12 cellular contexts compared by ENCODE assay signal in the genomic region with DNA sequence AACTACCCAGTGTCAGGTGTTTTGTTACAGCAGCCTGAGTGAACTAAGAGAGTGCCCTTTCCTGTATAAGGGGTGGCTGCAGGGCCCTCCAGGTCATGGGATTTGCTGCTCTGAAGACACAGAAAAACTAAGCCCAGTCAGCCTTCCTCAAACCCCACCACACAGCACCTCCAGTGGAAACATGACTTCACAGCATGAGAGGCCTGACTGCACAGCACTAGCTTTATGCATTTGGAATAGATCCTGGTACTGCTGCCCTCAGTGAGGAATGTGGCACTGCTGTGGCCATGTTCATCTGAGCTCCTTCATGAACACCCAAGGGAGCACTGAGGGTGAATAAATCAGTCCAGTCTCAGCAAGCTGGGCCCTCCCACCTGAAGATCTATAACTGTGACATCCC.
DNase-seq lines count a peak whose midpoint lies in the region; ATAC-seq and TF ChIP-seq lines count a peak whose summit lies in the region.
"Had no signal": no experiment of that assay in that cellular context is flagged by ENCODE, and none has a peak within 500 bp of the region (broad histone marks: within the 10 kb centered on the region; RNA-seq: fewer than 3 reads in every experiment).

No MANE protein-coding gene starts in this region.

- ATAC-seq in DND-41 (ENCODE audit: insufficient read depth, low read depth) (no peak), WTC11 (no peak), T-cell (replicated peaks in 1 of 4) (no peak)
- ATAC-seq: natural killer cell had no signal

- H3K4me2 ChIP-seq in DND-41 (ENCODE audit: insufficient read depth, low read length) (no peak overlapping the region), neural progenitor cell (no peak overlapping the region)

- H3K27ac Mint-ChIP-seq in neural progenitor cell: no peak overlapping the region
- no peak overlapping the region for H3K27ac Mint-ChIP-seq in WTC11
- no peak overlapping the region for H3K27ac Mint-ChIP-seq in T-cell
- H3K27ac Mint-ChIP-seq in CD4-positive, alpha-beta memory T cell: no peak overlapping the region
- H3K27ac Mint-ChIP-seq: natural killer cell had no signal

- H4K20me1 ChIP-seq in DND-41 (ENCODE audit: insufficient read depth, low read length) (no peaks in the 10 kb centered on the region), neural progenitor cell (ENCODE audit: low read depth) (no peaks in the 10 kb centered on the region)

- H3K27me3 ChIP-seq in DND-41 (ENCODE audit: insufficient read depth, low read length, poor library complexity) (peaks cover 10% of the 10 kb centered on the region), brain microvascular endothelial cell (replicated peaks) (no peaks in the 10 kb centered on the region), neural progenitor cell (no peaks in the 10 kb centered on the region)
- H3K27me3 ChIP-seq in CD4-positive, alpha-beta memory T cell (ENCODE audit: insufficient read depth, low read length): no peaks in the 10 kb centered on the region

- in situ Hi-C loops in brain microvascular endothelial cell (cut with HindIII; ENCODE audit: low pct_ligation_motif_present, low sequenced_read_pairs): no loop called here

- CTCF ChIA-PET in WTC11 (lab: Charles Lee): no interaction called here
- CTCF ChIA-PET in T-cell (lab: Charles Lee): no interaction called here
- CTCF ChIA-PET in CD4-positive, alpha-beta memory T cell (lab: Charles Lee; ENCODE audit: partially characterized antibody): no interaction called here

- TF ChIP-seq CTCF in DND-41 (IDR thresholded peaks at IDR 0.05; ENCODE audit: borderline replicate concordance, extremely low read depth, low read length, poor library complexity, severe bottlenecking) (peak; percentile 11), brain microvascular endothelial cell (IDR thresholded peaks at IDR 0.05; ENCODE audit: low read depth, low read length, missing control alignments) (peak; percentile 26), neural progenitor cell (IDR thresholded peaks at IDR 0.05) (peak; percentile 13), WTC11 (IDR thresholded peaks at IDR 0.05) (no peak)

- H3K9me3 ChIP-seq in DND-41 (ENCODE audit: insufficient read depth, low read length, severe bottlenecking) (no peaks in the 10 kb centered on the region), neural progenitor cell (ENCODE audit: low read depth) (no peaks in the 10 kb centered on the region)
- no peaks in the 10 kb centered on the region for H3K9me3 ChIP-seq in CD4-positive, alpha-beta memory T cell (ENCODE audit: control insufficient read depth in 1 of 2, low read length in 2 of 2)

- no peak overlapping the region for H3K4me3 ChIP-seq in DND-41 (ENCODE audit: low read depth in 1 of 2, low read length in 2 of 2)
- no peak overlapping the region for H3K4me3 ChIP-seq in brain microvascular endothelial cell (ENCODE audit: low read depth, low read length)
- no peak overlapping the region for H3K4me3 ChIP-seq in neural progenitor cell
- no peak overlapping the region for H3K4me3 ChIP-seq in CD4-positive, alpha-beta memory T cell (ENCODE audit: low read length in 2 of 2)
- H3K4me3 ChIP-seq: left ventricle myocardium inferior had no signal

- DNase-seq in DND-41 (no peak), LoVo (ENCODE audit: low spot score) (peak; percentile 24), brain microvascular endothelial cell (no peak), neural progenitor cell (ENCODE audit: low spot score) (peak; percentile 18), putamen (ENCODE audit: low spot score) (no peak), WTC11 (ENCODE audit: low spot score) (no peak), T-cell (no peak)
- DNase-seq in CD4-positive, alpha-beta memory T cell: no peak
- DNase-seq: left ventricle myocardium inferior, natural killer cell, NCI-H2171 treated with DMSO at 0.1 percent for 48 hours had no signal

- peaks cover 2% of the 10 kb centered on the region for H3K9me3 Mint-ChIP-seq in neural progenitor cell
- H3K9me3 Mint-ChIP-seq in WTC11: peaks cover 25% of the 10 kb centered on the region
- peaks cover 0 to 5% (median 0%) of the 10 kb centered on the region in 3 donors for H3K9me3 Mint-ChIP-seq in T-cell
- peaks cover 0 to 4% (median 2%) of the 10 kb centered on the region in 8 donors for H3K9me3 Mint-ChIP-seq in CD4-positive, alpha-beta memory T cell
- H3K9me3 Mint-ChIP-seq: natural killer cell had no signal

- intact Hi-C loops in CD4-positive, alpha-beta memory T cell (cut with micrococcal nuclease): no loop called here

- peaks cover 3% of the 10 kb centered on the region for H3K27me3 Mint-ChIP-seq in neural progenitor cell (ENCODE audit: insufficient read depth, low read depth)
- no peaks in the 10 kb centered on the region; the same call in 1 of the 2 replicates for H3K27me3 Mint-ChIP-seq in WTC11 (ENCODE audit: low read depth)
- peaks cover 6 to 27% of the 10 kb centered on the region in 2 donors for H3K27me3 Mint-ChIP-seq in T-cell
- H3K27me3 Mint-ChIP-seq in CD4-positive, alpha-beta memory T cell: peaks cover 3 to 11% of the 10 kb centered on the region in 2 donors

- H3K36me3 ChIP-seq in DND-41 (ENCODE audit: insufficient read depth, low read length): no peaks in the 10 kb centered on the region
- H3K36me3 ChIP-seq in brain microvascular endothelial cell (replicated peaks): no peaks in the 10 kb centered on the region
- no peaks in the 10 kb centered on the region for H3K36me3 ChIP-seq in neural progenitor cell
- no peaks in the 10 kb centered on the region for H3K36me3 ChIP-seq in CD4-positive, alpha-beta memory T cell (ENCODE audit: insufficient read depth, low read length)
- H3K36me3 ChIP-seq: left ventricle myocardium inferior had no signal

- no peaks in the 10 kb centered on the region for H3K36me3 Mint-ChIP-seq in neural progenitor cell
- no peaks in the 10 kb centered on the region for H3K36me3 Mint-ChIP-seq in WTC11
- no peaks in the 10 kb centered on the region for H3K36me3 Mint-ChIP-seq in T-cell
- no peaks in the 10 kb centered on the region for H3K36me3 Mint-ChIP-seq in CD4-positive, alpha-beta memory T cell
- H3K36me3 Mint-ChIP-seq: natural killer cell had no signal

- H3K4me1 ChIP-seq in DND-41 (ENCODE audit: insufficient read depth, low read length): no peaks in the 10 kb centered on the region
- H3K4me1 ChIP-seq in neural progenitor cell: no peaks in the 10 kb centered on the region
- no peaks in the 10 kb centered on the region for H3K4me1 ChIP-seq in CD4-positive, alpha-beta memory T cell (ENCODE audit: insufficient read depth, low read length)
- H3K4me1 ChIP-seq: left ventricle myocardium inferior had no signal

- H3K4me3 Mint-ChIP-seq in neural progenitor cell (no peak overlapping the region), WTC11 (no peak overlapping the region), T-cell (no peak overlapping the region)
- no peak overlapping the region for H3K4me3 Mint-ChIP-seq in CD4-positive, alpha-beta memory T cell
- H3K4me3 Mint-ChIP-seq: natural killer cell had no signal

- POLR2A ChIA-PET in WTC11 (lab: Charles Lee): no interaction called here
- POLR2A ChIA-PET in T-cell (lab: Charles Lee): no interaction called here
- POLR2A ChIA-PET in CD4-positive, alpha-beta memory T cell (lab: Charles Lee; ENCODE audit: partially characterized antibody): no interaction called here

- H2AFZ ChIP-seq in DND-41 (ENCODE audit: low read depth, low read length): no peak overlapping the region
- H2AFZ ChIP-seq in neural progenitor cell (replicated peaks): no peak overlapping the region

- H3K79me2 ChIP-seq in DND-41 (ENCODE audit: insufficient read depth, low read length): no peaks in the 10 kb centered on the region
- no peaks in the 10 kb centered on the region for H3K79me2 ChIP-seq in neural progenitor cell (ENCODE audit: low read depth)

- H3K9ac ChIP-seq in DND-41 (ENCODE audit: low read depth, low read length) (no peak overlapping the region), neural progenitor cell (no peak overlapping the region)

- H3K27ac ChIP-seq in DND-41 (ENCODE audit: low read length) (no peak overlapping the region), brain microvascular endothelial cell (no peak overlapping the region), neural progenitor cell (no peak overlapping the region)
- H3K27ac ChIP-seq in CD4-positive, alpha-beta memory T cell (ENCODE audit: low read depth, low read length): no peak overlapping the region
- H3K27ac ChIP-seq: left ventricle myocardium inferior, RWPE1 had no signal

- no peaks in the 10 kb centered on the region for H3F3A ChIP-seq in neural progenitor cell (ENCODE audit: low read depth)

- H3K4me1 Mint-ChIP-seq in neural progenitor cell (no peaks in the 10 kb centered on the region), WTC11 (no peaks in the 10 kb centered on the region), T-cell (no peaks in the 10 kb centered on the region)
- no peaks in the 10 kb centered on the region for H3K4me1 Mint-ChIP-seq in CD4-positive, alpha-beta memory T cell
- H3K4me1 Mint-ChIP-seq: natural killer cell had no signal

TF ChIP-seq in WTC11, 78 proteins besides CTCF, POLR2A, EP300 and RAD21 (continues in another document):
- TF ChIP-seq, protein P1, sequence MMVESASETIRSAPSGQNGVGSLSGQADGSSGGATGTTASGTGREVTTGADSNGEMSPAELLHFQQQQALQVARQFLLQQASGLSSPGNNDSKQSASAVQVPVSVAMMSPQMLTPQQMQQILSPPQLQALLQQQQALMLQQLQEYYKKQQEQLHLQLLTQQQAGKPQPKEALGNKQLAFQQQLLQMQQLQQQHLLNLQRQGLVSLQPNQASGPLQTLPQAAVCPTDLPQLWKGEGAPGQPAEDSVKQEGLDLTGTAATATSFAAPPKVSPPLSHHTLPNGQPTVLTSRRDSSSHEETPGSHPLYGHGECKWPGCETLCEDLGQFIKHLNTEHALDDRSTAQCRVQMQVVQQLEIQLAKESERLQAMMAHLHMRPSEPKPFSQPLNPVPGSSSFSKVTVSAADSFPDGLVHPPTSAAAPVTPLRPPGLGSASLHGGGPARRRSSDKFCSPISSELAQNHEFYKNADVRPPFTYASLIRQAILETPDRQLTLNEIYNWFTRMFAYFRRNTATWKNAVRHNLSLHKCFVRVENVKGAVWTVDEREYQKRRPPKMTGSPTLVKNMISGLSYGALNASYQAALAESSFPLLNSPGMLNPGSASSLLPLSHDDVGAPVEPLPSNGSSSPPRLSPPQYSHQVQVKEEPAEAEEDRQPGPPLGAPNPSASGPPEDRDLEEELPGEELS (CRISPR knock-in tag; IDR thresholded peaks at IDR 0.05): no peak
- TF ChIP-seq IRF1 (CRISPR knock-in tag; IDR thresholded peaks at IDR 0.05): no peak
- TF ChIP-seq CREM (CRISPR knock-in tag; IDR thresholded peaks at IDR 0.05): no peak
- no peak for TF ChIP-seq ESRRA (CRISPR knock-in tag; IDR thresholded peaks at IDR 0.05; ENCODE audit: borderline replicate concordance)
- no peak for TF ChIP-seq ZNF317 (CRISPR knock-in tag; IDR thresholded peaks at IDR 0.05; ENCODE audit: borderline replicate concordance, low read depth)
- TF ChIP-seq OVOL2 (CRISPR knock-in tag; IDR thresholded peaks at IDR 0.05; ENCODE audit: borderline replicate concordance): no peak

Comparison
In these comparisons a context has a peak if more than half of its experiments do, and no peak if none do; other contexts are left out.
1. DNase-seq: peak in LoVo (single experiment) and neural progenitor cell (single experiment); none in DND-41 (single experiment), brain microvascular endothelial cell (single experiment), putamen (single experiment), WTC11 (single experiment), T-cell (0 of 34) and CD4-positive, alpha-beta memory T cell (0 of 5).